ENCODE assay signal across 8 cellular contexts in genomic region chr7:92178928-92179373, GRCh38. TPM values are rescaled to one million over a fixed set of nuclear protein-coding genes. Genes with fewer than 3 reads are reported as not detected.
A peak's percentile ranks its signal among the peaks of the same experiment; 100 is the strongest.
DNase-seq lines count a peak whose midpoint lies in the region; ATAC-seq and TF ChIP-seq lines count a peak whose summit lies in the region.

Gene LRRD1, minus strand, starts transcription at chr7:92179142. Its CDS starts 13,940 bp downstream, at chr7:92165202.

- no peaks in the 10 kb centered on the region for H3K27me3 ChIP-seq in PC-3 (ENCODE audit: low read length)

- intact Hi-C loops in CD14-positive monocyte (cut with micrococcal nuclease) = no loop called here
- intact Hi-C loops in PC-3 (cut with micrococcal nuclease) = loop anchor here (2.0 to 5.0 kb wide), 2 partner anchors 237 to 270 kb away; partner anchors contain the start of gene AKAP9

- no peaks in the 10 kb centered on the region for H3K79me2 ChIP-seq in PC-3 (ENCODE audit: low read length)

- H3K9me2 ChIP-seq in PC-3 (replicated peaks; ENCODE audit: low read length) = no peaks in the 10 kb centered on the region

- CTCF ChIA-PET in PC-3 (lab: Charles Lee) = interaction anchor here (0.5 to 1.0 kb wide), 4 partner anchors 17 to 269 kb away, joined by 3 to 4 read pairs (median 4); partner anchors contain the start of genes ANKIB1 and KRIT1

- DNase-seq in CD14-positive monocyte (ENCODE audit: low spot score) = peak; percentile 81
- DNase-seq in PC-3 = peak; percentile 86
- peak; percentile 73 for DNase-seq in fibroblast of peridontal ligament (ENCODE audit: extremely low read depth)
- peak; percentile 82 to 93 (median 91) for DNase-seq in naive thymus-derived CD8-positive, alpha-beta T cell

- peaks cover 9% of the 10 kb centered on the region for H3K4me1 ChIP-seq in PC-3 (ENCODE audit: insufficient read depth, low read length)

- H3K4me3 Mint-ChIP-seq in CD14-positive monocyte = peak within 1 kb of the TSS; percentile 82 to 93
- H3K4me3 Mint-ChIP-seq in activated T-helper 17 cell treated with anti-CD3 and anti-CD28 coated beads, Interleukin-2, amount 50 U/mL, for 72 hours = peak within 1 kb of the TSS; percentile 81
- H3K4me3 Mint-ChIP-seq in naive thymus-derived CD8-positive, alpha-beta T cell = peak within 1 kb of the TSS; percentile 81 to 90 (median 85)
- H3K4me3 Mint-ChIP-seq in stimulated activated memory B cell treated with anti-CD40 and anti-IgM and Interleukin-4, amounts not matched to agents 10 μg/mL and 1 μg/mL and 100 μg/mL, for 72 hours = peak within 1 kb of the TSS; percentile 78

- no TSS peak for BruUV-seq in PC-3 (replicated peaks; lab: Mats Ljungman, UMichigan)

- POLR2A ChIA-PET in PC-3 (lab: Charles Lee; ENCODE audit: unreplicated experiment) = no interaction called here
- POLR2A ChIA-PET in naive thymus-derived CD8-positive, alpha-beta T cell (lab: Charles Lee) = interaction anchor here (0.6 to 0.9 kb wide), 2 partner anchors 67 to 81 kb away, joined by 3 to 6 read pairs; partner anchors contain the start of genes ANKIB1 and KRIT1

- H3F3A ChIP-seq in PC-3 (ENCODE audit: low read length, unreplicated experiment) = no peaks in the 10 kb centered on the region

- H2AFZ ChIP-seq in PC-3 (ENCODE audit: low read length) = peak within 1 kb of the TSS; percentile 93

- peaks cover 0 to 8% (median 5%) of the 10 kb centered on the region in 7 donors for H3K9me3 Mint-ChIP-seq in CD14-positive monocyte
- H3K9me3 Mint-ChIP-seq in activated T-helper 17 cell treated with anti-CD3 and anti-CD28 coated beads, Interleukin-2, amount 50 U/mL, for 72 hours = no peaks in the 10 kb centered on the region
- H3K9me3 Mint-ChIP-seq in naive thymus-derived CD8-positive, alpha-beta T cell = peaks cover 0 to 5% (median 0%) of the 10 kb centered on the region in 9 donors
- H3K9me3 Mint-ChIP-seq in stimulated activated memory B cell treated with anti-CD40 and anti-IgM and Interleukin-4, amounts not matched to agents 10 μg/mL and 1 μg/mL and 100 μg/mL, for 72 hours = peaks cover 7% of the 10 kb centered on the region

- peaks cover 17 to 23% (median 17%) of the 10 kb centered on the region in 3 donors for H3K27me3 Mint-ChIP-seq in CD14-positive monocyte (ENCODE audit: low read depth in 3 of 3)
- H3K27me3 Mint-ChIP-seq in activated T-helper 17 cell treated with anti-CD3 and anti-CD28 coated beads, Interleukin-2, amount 50 U/mL, for 72 hours = no peaks in the 10 kb centered on the region
- peaks cover 3 to 11% (median 7%) of the 10 kb centered on the region in 5 donors for H3K27me3 Mint-ChIP-seq in naive thymus-derived CD8-positive, alpha-beta T cell
- no peaks in the 10 kb centered on the region for H3K27me3 Mint-ChIP-seq in stimulated activated memory B cell treated with anti-CD40 and anti-IgM and Interleukin-4, amounts not matched to agents 10 μg/mL and 1 μg/mL and 100 μg/mL, for 72 hours

- peaks cover 11% of the 10 kb centered on the region for H3K4me1 Mint-ChIP-seq in CD14-positive monocyte
- no peaks in the 10 kb centered on the region for H3K4me1 Mint-ChIP-seq in activated T-helper 17 cell treated with anti-CD3 and anti-CD28 coated beads, Interleukin-2, amount 50 U/mL, for 72 hours
- peaks cover 0 to 15% (median 9%) of the 10 kb centered on the region in 4 donors for H3K4me1 Mint-ChIP-seq in naive thymus-derived CD8-positive, alpha-beta T cell
- H3K4me1 Mint-ChIP-seq in stimulated activated memory B cell treated with anti-CD40 and anti-IgM and Interleukin-4, amounts not matched to agents 10 μg/mL and 1 μg/mL and 100 μg/mL, for 72 hours = peaks cover 8% of the 10 kb centered on the region

- peak within 1 kb of the TSS; percentile 86 for H3K4me2 ChIP-seq in PC-3 (ENCODE audit: low read length)

- H3K36me3 Mint-ChIP-seq in CD14-positive monocyte = no peaks in the 10 kb centered on the region
- H3K36me3 Mint-ChIP-seq in activated T-helper 17 cell treated with anti-CD3 and anti-CD28 coated beads, Interleukin-2, amount 50 U/mL, for 72 hours (ENCODE audit: low read depth) = no peaks in the 10 kb centered on the region
- H3K36me3 Mint-ChIP-seq in naive thymus-derived CD8-positive, alpha-beta T cell = no peaks in the 10 kb centered on the region
- no peaks in the 10 kb centered on the region for H3K36me3 Mint-ChIP-seq in stimulated activated memory B cell treated with anti-CD40 and anti-IgM and Interleukin-4, amounts not matched to agents 10 μg/mL and 1 μg/mL and 100 μg/mL, for 72 hours

- ATAC-seq in GM19395 (IDR thresholded peaks at IDR 0.05; ENCODE audit: unreplicated experiment) (peak; percentile 99), HG03521 (IDR thresholded peaks at IDR 0.05; ENCODE audit: unreplicated experiment) (peak; percentile 98), PC-3 (peak; percentile 98)
- peak; percentile 100 for ATAC-seq in activated T-helper 17 cell treated with anti-CD3 and anti-CD28 coated beads, Interleukin-2, amount 50 U/mL, for 72 hours (replicated peaks)
- peak; percentile 98 to 99 for ATAC-seq in naive thymus-derived CD8-positive, alpha-beta T cell
- peak; percentile 99 for ATAC-seq in stimulated activated memory B cell treated with anti-CD40 and anti-IgM and Interleukin-4, amounts not matched to agents 10 μg/mL and 1 μg/mL and 100 μg/mL, for 72 hours

- peak within 1 kb of the TSS in 1 of 7 donors; percentile 24 for H3K27ac Mint-ChIP-seq in CD14-positive monocyte
- H3K27ac Mint-ChIP-seq in activated T-helper 17 cell treated with anti-CD3 and anti-CD28 coated beads, Interleukin-2, amount 50 U/mL, for 72 hours = peak within 1 kb of the TSS; percentile 76
- H3K27ac Mint-ChIP-seq in naive thymus-derived CD8-positive, alpha-beta T cell = peak within 1 kb of the TSS in 9 of 10 donors; percentile 36 to 86 (median 82)
- no peak within 1 kb of the TSS for H3K27ac Mint-ChIP-seq in stimulated activated memory B cell treated with anti-CD40 and anti-IgM and Interleukin-4, amounts not matched to agents 10 μg/mL and 1 μg/mL and 100 μg/mL, for 72 hours

- H3K4me3 ChIP-seq in PC-3 (ENCODE audit: low read length) = peak within 1 kb of the TSS; percentile 63

- no peaks in the 10 kb centered on the region for H3K9me3 ChIP-seq in PC-3 (ENCODE audit: low read length)

- H3K9ac ChIP-seq in PC-3 (ENCODE audit: low read length) = peak within 1 kb of the TSS; percentile 62; the same call in 1 of the 2 replicates

- no peaks in the 10 kb centered on the region for H3K36me3 ChIP-seq in PC-3 (ENCODE audit: low read depth, low read length)

- no peak within 1 kb of the TSS for H3K27ac ChIP-seq in PC-3 (ENCODE audit: low read length)

- H4K20me1 ChIP-seq in PC-3 (ENCODE audit: low read length) = no peaks in the 10 kb centered on the region

- TF ChIP-seq CTCF in CD14-positive monocyte (IDR thresholded peaks at IDR 0.05) = peak; percentile 99
- peak; percentile 88 for TF ChIP-seq CTCF in PC-3 (conservative IDR thresholded peaks at IDR 0.05; ENCODE audit: low read depth, low read length)

RNA-seq across cellular contexts. Expression of gene LRRD1, which starts in this region (rescaled TPM):
- not detected for polyA plus RNA-seq in CD14-positive monocyte
- total RNA-seq in PC-3 (2014; rRNA removed) = not detected in 2 replicates
- total RNA-seq in activated T-helper 17 cell treated with anti-CD3 and anti-CD28 coated beads, Interleukin-2, amount 50 U/mL, for 72 hours = under 1 TPM in 1 of 2 donors, not detected in 1; 0.19 TPM
- total RNA-seq in naive thymus-derived CD8-positive, alpha-beta T cell = under 1 TPM in 1 of 2 experiments, not detected in 1; 0.18 TPM
- not detected for polyA plus RNA-seq in naive thymus-derived CD8-positive, alpha-beta T cell

Comparison
In these comparisons a context has a peak if more than half of its experiments do, and no peak if none do; other contexts are left out.
1. Peak in DNase-seq in CD14-positive monocyte; RNA of the gene not detected or under 1 TPM.
2. Peak in DNase-seq, ATAC-seq, H3K4me3 ChIP-seq, H3K9ac ChIP-seq and H3K4me2 ChIP-seq in PC-3; RNA of the gene not detected or under 1 TPM.
3. Peak in ATAC-seq in activated T-helper 17 cell treated with anti-CD3 and anti-CD28 coated beads, Interleukin-2, amount 50 U/mL, for 72 hours; RNA of the gene not detected or under 1 TPM.
4. Peak in DNase-seq and ATAC-seq in naive thymus-derived CD8-positive, alpha-beta T cell; RNA of the gene not detected or under 1 TPM.